Comparison of ENCODE assay signal across 8 cellular contexts in the genomic region with DNA sequence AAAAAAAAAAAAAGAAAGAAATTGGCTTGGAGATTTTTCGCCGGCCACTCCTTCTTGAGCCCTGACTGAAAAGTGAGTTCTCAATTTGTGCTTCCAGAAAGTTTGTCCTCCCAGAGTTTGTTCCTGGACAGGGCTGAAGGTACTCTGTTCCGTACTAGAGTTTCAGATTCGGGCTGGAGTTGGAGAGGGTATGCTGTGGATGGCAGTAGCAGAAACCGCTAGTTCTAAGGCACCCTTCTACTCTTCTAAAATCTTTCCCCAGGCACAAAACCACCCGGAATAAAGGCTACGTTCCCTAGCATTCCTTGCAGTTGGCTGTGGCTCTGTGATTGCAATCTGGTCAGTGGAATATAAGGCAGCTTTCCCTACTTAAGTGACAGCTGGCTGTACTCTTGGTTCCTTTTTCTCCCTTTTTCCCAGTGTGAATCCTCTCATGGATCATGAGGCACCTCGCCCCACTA. TPM values are rescaled to one million over a fixed set of nuclear protein-coding genes. Genes with fewer than 3 reads are reported as not detected.
A peak's percentile ranks its signal among the peaks of the same experiment; 100 is the strongest.
DNase-seq lines count a peak whose midpoint lies in the region; ATAC-seq and TF ChIP-seq lines count a peak whose summit lies in the region.

No MANE protein-coding gene starts in this region.

- intact Hi-C loops in activated CD4-positive, alpha-beta T cell treated with anti-CD3 and anti-CD28 coated beads for 36 hours (cut with DNase I, micrococcal nuclease), result loop anchor here in 1 of 2 experiments (2.0 kb wide), 2 partner anchors 515 to 973 kb away; partner anchors contain the start of genes DHX40 and TRIM37

- 78 to 88% methylated on average over 6 to 8 of the region's 8 CpGs for WGBS in endodermal cell (ENCODE audit: insufficient coverage in 1 of 2, insufficient read length in 1 of 2), 2 experiments

- H3K4me3 Mint-ChIP-seq in activated CD4-positive, alpha-beta T cell treated with anti-CD3 and anti-CD28 coated beads for 36 hours, result peak overlapping the region; percentile 84
- H3K4me3 Mint-ChIP-seq in endodermal cell, result peak overlapping the region; percentile 71
- H3K4me3 Mint-ChIP-seq in neural crest cell, result peak overlapping the region; percentile 85

- TF ChIP-seq CTCF in endodermal cell (conservative IDR thresholded peaks at IDR 0.05), result no peak
- no peak for TF ChIP-seq CTCF in neural crest cell (conservative IDR thresholded peaks at IDR 0.05)

- H3K36me3 Mint-ChIP-seq in activated CD4-positive, alpha-beta T cell treated with anti-CD3 and anti-CD28 coated beads for 36 hours (ENCODE audit: low read depth), result peaks cover 8% of the 10 kb centered on the region
- H3K36me3 Mint-ChIP-seq in endodermal cell (ENCODE audit: low read depth) (peaks cover 14% of the 10 kb centered on the region), neural crest cell (ENCODE audit: low read depth) (no peaks in the 10 kb centered on the region)

- peak overlapping the region; percentile 27 for H3K27ac Mint-ChIP-seq in activated CD4-positive, alpha-beta T cell treated with anti-CD3 and anti-CD28 coated beads for 36 hours
- no peak overlapping the region for H3K27ac Mint-ChIP-seq in endodermal cell
- no peak overlapping the region for H3K27ac Mint-ChIP-seq in neural crest cell (ENCODE audit: unreplicated experiment)

- ATAC-seq in activated CD4-positive, alpha-beta T cell treated with anti-CD3 and anti-CD28 coated beads for 36 hours, result no peak
- ATAC-seq in GM19395 (IDR thresholded peaks at IDR 0.05; ENCODE audit: unreplicated experiment) (no peak), HG03521 (IDR thresholded peaks at IDR 0.05; ENCODE audit: unreplicated experiment) (no peak)

- H3K4me3 ChIP-seq in endodermal cell (ENCODE audit: low read length), result peak overlapping the region; percentile 89

- H3K9me3 Mint-ChIP-seq in activated CD4-positive, alpha-beta T cell treated with anti-CD3 and anti-CD28 coated beads for 36 hours (ENCODE audit: low read depth), result no peaks in the 10 kb centered on the region
- no peaks in the 10 kb centered on the region for H3K9me3 Mint-ChIP-seq in endodermal cell
- H3K9me3 Mint-ChIP-seq in neural crest cell, result no peaks in the 10 kb centered on the region

- H3K4me1 Mint-ChIP-seq in activated CD4-positive, alpha-beta T cell treated with anti-CD3 and anti-CD28 coated beads for 36 hours, result peaks cover 19% of the 10 kb centered on the region
- H3K4me1 Mint-ChIP-seq in endodermal cell (peaks cover 19% of the 10 kb centered on the region), neural crest cell (peaks cover 22% of the 10 kb centered on the region)

- peaks cover 19% of the 10 kb centered on the region for H3K36me3 ChIP-seq in endodermal cell (ENCODE audit: control insufficient read depth, insufficient read depth, low read length)

- no peaks in the 10 kb centered on the region for H3K27me3 ChIP-seq in endodermal cell (ENCODE audit: control insufficient read depth, insufficient read depth, low read length, poor library complexity, severe bottlenecking)

- no peak for DNase-seq in activated CD4-positive, alpha-beta T cell treated with anti-CD3 and anti-CD28 coated beads for 36 hours
- DNase-seq in activated CD4-positive, alpha-beta T cell treated with anti-CD3 and anti-CD28 coated beads, Interleukin-2, amount 50 U/mL, for 1 hour, result no peak
- DNase-seq in RPMI7951 (ENCODE audit: low read depth) (peak; percentile 43), endodermal cell (no peak), neural crest cell (ENCODE audit: low read depth, low spot score) (no peak), occipital lobe (lab: John Stamatoyannopoulos, UW) (no peak)

- no peaks in the 10 kb centered on the region for H3K9me3 ChIP-seq in endodermal cell (ENCODE audit: control insufficient read depth, low read length)

- POLR2A ChIA-PET in activated CD4-positive, alpha-beta T cell treated with anti-CD3 and anti-CD28 coated beads for 36 hours (lab: Charles Lee), result interaction anchor here (0.6 kb wide), 1 partner anchor 17 kb away, joined by 4 read pairs; no protein-coding TSS in a partner anchor

- CTCF ChIA-PET in activated CD4-positive, alpha-beta T cell treated with anti-CD3 and anti-CD28 coated beads for 36 hours (lab: Charles Lee), result no interaction called here

- H3K4me1 ChIP-seq in endodermal cell (ENCODE audit: control insufficient read depth, insufficient read depth, low read length), result peaks cover 4% of the 10 kb centered on the region

- H3K9ac ChIP-seq in endodermal cell (ENCODE audit: extremely low read depth, low read length, poor library complexity, severe bottlenecking), result no peak overlapping the region

- H3K27me3 Mint-ChIP-seq in activated CD4-positive, alpha-beta T cell treated with anti-CD3 and anti-CD28 coated beads for 36 hours, result no peaks in the 10 kb centered on the region
- H3K27me3 Mint-ChIP-seq in endodermal cell (ENCODE audit: insufficient read depth) (no peaks in the 10 kb centered on the region), neural crest cell (ENCODE audit: low read depth) (no peaks in the 10 kb centered on the region)

- no peak overlapping the region for H3K27ac ChIP-seq in endodermal cell (ENCODE audit: low read depth, low read length)

RNA-seq across cellular contexts. Expression of gene HEATR6, which starts 0.7 kb away (rescaled TPM):
- 10 to 100 TPM; 25.4 to 26.8 TPM for total RNA-seq in activated CD4-positive, alpha-beta T cell treated with anti-CD3 and anti-CD28 coated beads for 36 hours
- 10.4 and 14.7 TPM in 2 replicates for total RNA-seq in RPMI7951 (2014; rRNA removed; shearing (Covaris generic))
- 10 to 100 TPM; 25.5 to 27.6 TPM for total RNA-seq in endodermal cell
- 27.8 TPM for polyA plus RNA-seq in endodermal cell (2013, experiment 1 of 2)
- 23.5 TPM for polyA plus RNA-seq in endodermal cell (2013, experiment 2 of 2)
- total RNA-seq in neural crest cell, result 33.2 and 36.6 TPM in 2 replicates
- total RNA-seq in occipital lobe, result 14.0 TPM
